In genomic region chr1:32125313-32125712, GRCh38 we compare ENCODE assay signal across 20 cellular contexts. TPM values are rescaled to one million over a fixed set of nuclear protein-coding genes. Genes with fewer than 3 reads are reported as not detected.
DNase-seq lines count a peak whose midpoint lies in the region; ATAC-seq and TF ChIP-seq lines count a peak whose summit lies in the region.
"Had no signal": no experiment of that assay in that cellular context is flagged by ENCODE, and none has a peak within 500 bp of the region (broad histone marks: within the 10 kb centered on the region; RNA-seq: fewer than 3 reads in every experiment).

No MANE protein-coding gene starts in this region.

- no peaks in the 10 kb centered on the region for H3K36me3 Mint-ChIP-seq in WTC11

- no peaks in the 10 kb centered on the region for H3K9me3 Mint-ChIP-seq in WTC11
- H3K9me3 Mint-ChIP-seq: CD8-positive, alpha-beta memory T cell; T-cell; T-helper 2 cell treated with Interferon-gamma antibody and Interleukin-4, amounts not matched to agents 5 μg/mL and 100 μg/mL, for 36 hours had no signal

- POLR2A ChIA-PET in WTC11 (lab: Charles Lee), result interaction anchor here (0.6 kb wide), 1 partner anchor 501 kb away, joined by 10 read pairs; no protein-coding TSS in a partner anchor

- no peaks in the 10 kb centered on the region for H3K36me3 ChIP-seq in right atrium auricular region
- H3K36me3 ChIP-seq: HAP-1 had no signal

- H3K27ac ChIP-seq in right atrium auricular region (no peak overlapping the region), right cardiac atrium (ENCODE audit: low read length) (no peak overlapping the region)
- H3K27ac ChIP-seq: C4-2B had no signal

- 0 out of 2 replicates have a peak overlapping the region, but pooled peaks have one; percentile 15 for H3K27ac Mint-ChIP-seq in WTC11
- H3K27ac Mint-ChIP-seq: T-cell; T-helper 2 cell treated with Interferon-gamma antibody and Interleukin-4, amounts not matched to agents 5 μg/mL and 100 μg/mL, for 36 hours had no signal

- no peaks in the 10 kb centered on the region for H3K27me3 Mint-ChIP-seq in WTC11 (ENCODE audit: low read depth)
- H3K27me3 Mint-ChIP-seq: CD8-positive, alpha-beta memory T cell; T-cell had no signal

- H3K9me3 ChIP-seq in right atrium auricular region (no peaks in the 10 kb centered on the region), right cardiac atrium (ENCODE audit: control insufficient read depth, low read length) (no peaks in the 10 kb centered on the region)
- H3K9me3 ChIP-seq: HAP-1 had no signal

- DNase-seq in right atrium auricular region (ENCODE audit: low spot score) (peak; percentile 34), right cardiac atrium (no peak), NCI-H446 treated with DMSO at 0.1 percent for 48 hours (lab: John Stamatoyannopoulos, UW) (peak; percentile 82), WTC11 (ENCODE audit: low spot score) (no peak)
- no peak for DNase-seq in central memory CD4-positive, alpha-beta T cell
- DNase-seq: AML-193; CD8-positive, alpha-beta memory T cell; DMS79; MV-4-11; NCI-H187 treated with DMSO at 0.1 percent for 48 hours; NCI-H2107; NCI-H226; NCI-H526 treated with DMSO at 0.1 percent for 48 hours; SHP77 treated with DMSO at 0.1 percent for 48 hours; T-cell had no signal

- no peak overlapping the region for H3K4me3 Mint-ChIP-seq in WTC11
- H3K4me3 Mint-ChIP-seq: CD8-positive, alpha-beta memory T cell; T-cell; T-helper 2 cell treated with Interferon-gamma antibody and Interleukin-4, amounts not matched to agents 5 μg/mL and 100 μg/mL, for 36 hours had no signal

- WGBS in right cardiac atrium, result 94% methylated on average over 8 of the region's 8 CpGs

- ATAC-seq in right cardiac atrium, result no peak
- ATAC-seq in WTC11, result no peak
- ATAC-seq in HG03457 (IDR thresholded peaks at IDR 0.05; ENCODE audit: unreplicated experiment), result no peak
- ATAC-seq in GM18498 (IDR thresholded peaks at IDR 0.05; ENCODE audit: unreplicated experiment), result no peak
- ATAC-seq: T-cell had no signal

- H3K4me1 ChIP-seq in right atrium auricular region, result peaks cover 0 to 47% of the 10 kb centered on the region in 2 donors
- H3K4me1 ChIP-seq in right cardiac atrium (ENCODE audit: control insufficient read depth, insufficient read depth, low read length), result peaks cover 13% of the 10 kb centered on the region

- TF ChIP-seq CTCF in right atrium auricular region (IDR thresholded peaks at IDR 0.05), result no peak
- no peak for TF ChIP-seq CTCF in WTC11 (IDR thresholded peaks at IDR 0.05)

- peaks cover 25% of the 10 kb centered on the region for H3K4me1 Mint-ChIP-seq in WTC11

- intact Hi-C loops in right cardiac atrium (cut with DNase I), result no loop called here

- H3K27me3 ChIP-seq in right atrium auricular region (no peaks in the 10 kb centered on the region), right cardiac atrium (ENCODE audit: control insufficient read depth, insufficient read depth) (no peaks in the 10 kb centered on the region)

- H3K4me3 ChIP-seq in right atrium auricular region (no peak overlapping the region), right cardiac atrium (ENCODE audit: low read length) (no peak overlapping the region)
- H3K4me3 ChIP-seq: HAP-1 had no signal

- CTCF ChIA-PET in WTC11 (lab: Charles Lee), result interaction anchor here (1.3 kb wide), 1 partner anchor 17 kb away, joined by 4 read pairs; the partner anchor contains the start of gene KPNA6

TF ChIP-seq in WTC11, 78 proteins besides CTCF, POLR2A, EP300 and RAD21:
- TF ChIP-seq IRF2 (CRISPR knock-in tag; IDR thresholded peaks at IDR 0.05; ENCODE audit: borderline replicate concordance, low read depth) (no peak), USF2 (CRISPR knock-in tag; IDR thresholded peaks at IDR 0.05) (no peak), RELA (CRISPR knock-in tag; IDR thresholded peaks at IDR 0.05; ENCODE audit: borderline replicate concordance) (no peak), CDX4 (CRISPR knock-in tag; IDR thresholded peaks at IDR 0.05; ENCODE audit: borderline replicate concordance) (no peak)
TF ChIP-seq in WTC11: peak in this region for 0.

RNA-seq across cellular contexts. Expression of gene KPNA6, which starts 17.5 kb away (rescaled TPM):
- 10 to 100 TPM; 47.3 to 54.6 TPM for total RNA-seq in right atrium auricular region
- 10 to 100 TPM; 72.4 to 79.7 (median 75.8) TPM for total RNA-seq in right cardiac atrium
- polyA plus RNA-seq in right cardiac atrium, result 14.7 TPM
- 91.2 to 104 TPM (median 94.0 TPM) in 3 replicates for total RNA-seq in WTC11 (2021)

RNA-seq across cellular contexts. Expression of gene TMEM39B, which starts 52.6 kb away (rescaled TPM):
- 1 to 10 TPM; 3.2 to 5.0 TPM for total RNA-seq in right atrium auricular region
- 10 to 100 TPM in 1 of 4 donors, 1 to 10 TPM in 3; 8.0 to 11.1 (median 8.6) TPM for total RNA-seq in right cardiac atrium
- 6.2 TPM for polyA plus RNA-seq in right cardiac atrium
- total RNA-seq in WTC11 (2021), result 18.8 to 25.8 TPM (median 23.8 TPM) in 3 replicates

RNA-seq across cellular contexts. Expression of gene TXLNA, which starts 54.2 kb away (rescaled TPM):
- total RNA-seq in right atrium auricular region, result 10 to 100 TPM; 16.1 to 29.4 TPM
- 10 to 100 TPM; 18.5 to 29.4 (median 21.2) TPM for total RNA-seq in right cardiac atrium
- polyA plus RNA-seq in right cardiac atrium, result 13.8 TPM
- 46.3 to 49.8 TPM (median 47.2 TPM) in 3 replicates for total RNA-seq in WTC11 (2021)

Comparison
In these comparisons a context has a peak if more than half of its experiments do, and no peak if none do; other contexts are left out.
1. DNase-seq: peak in right atrium auricular region (single experiment) and NCI-H446 treated with DMSO at 0.1 percent for 48 hours (single experiment); none in right cardiac atrium (0 of 3), WTC11 (single experiment) and central memory CD4-positive, alpha-beta T cell (single experiment).